ENCODE assay signal across 11 cellular contexts in genomic region chr17:8900626-8901585, GRCh38. TPM values are rescaled to one million over a fixed set of nuclear protein-coding genes. Genes with fewer than 3 reads are reported as not detected.
DNase-seq lines count a peak whose midpoint lies in the region; ATAC-seq and TF ChIP-seq lines count a peak whose summit lies in the region.
"Had no signal": no experiment of that assay in that cellular context is flagged by ENCODE, and none has a peak within 500 bp of the region (broad histone marks: within the 10 kb centered on the region; RNA-seq: fewer than 3 reads in every experiment).

No MANE protein-coding gene starts in this region.

- H3K27me3 ChIP-seq in neutrophil: no peaks in the 10 kb centered on the region

- H3K4me3 ChIP-seq in HEK293 (ENCODE audit: low read depth, low read length): no peak overlapping the region
- H3K4me3 ChIP-seq in neutrophil (ENCODE audit: low read depth in 1 of 2, low read length in 1 of 2): no peak overlapping the region

- peak; percentile 45 for DNase-seq in activated CD4-positive, alpha-beta T cell treated with anti-CD3 and anti-CD28 coated beads, Interleukin-2, amount 10 ng/mL, durations not matched to agents 7 days and 5 days
- DNase-seq in activated CD4-positive, alpha-beta T cell treated with anti-CD3 and anti-CD28 coated beads for 1 hour: no peak
- DNase-seq in activated T-helper 2 cell treated with anti-CD3 and anti-CD28 coated beads, Interferon-gamma antibody, Interleukin-2, Interleukin-4, amounts not matched to agents 10 μg/mL and 5 μg/mL and 100 μg/mL, durations not matched to agents 14 hours and 24 hours and 36 hours (ENCODE audit: low spot score): no peak
- DNase-seq in DMS 273 treated with DMSO at 0.1 percent for 48 hours (lab: John Stamatoyannopoulos, UW) (no peak), sciatic nerve (ENCODE audit: low spot score) (no peak)
- DNase-seq: NCI-H510A had no signal

- H3K27ac Mint-ChIP-seq in activated CD4-positive, alpha-beta T cell treated with anti-CD3 and anti-CD28 coated beads, Interleukin-2, amount 10 ng/mL, durations not matched to agents 7 days and 5 days: peak overlapping the region; percentile 84
- peak overlapping the region; percentile 91 for H3K27ac Mint-ChIP-seq in activated T-helper 2 cell treated with anti-CD3 and anti-CD28 coated beads, Interferon-gamma antibody, Interleukin-2, Interleukin-4, amounts not matched to agents 10 μg/mL and 5 μg/mL and 100 μg/mL, durations not matched to agents 14 hours and 24 hours and 36 hours

- H3K4me3 Mint-ChIP-seq in activated CD4-positive, alpha-beta T cell treated with anti-CD3 and anti-CD28 coated beads, Interleukin-2, amount 10 ng/mL, durations not matched to agents 7 days and 5 days: peak overlapping the region; percentile 24
- H3K4me3 Mint-ChIP-seq in activated T-helper 2 cell treated with anti-CD3 and anti-CD28 coated beads, Interferon-gamma antibody, Interleukin-2, Interleukin-4, amounts not matched to agents 10 μg/mL and 5 μg/mL and 100 μg/mL, durations not matched to agents 14 hours and 24 hours and 36 hours (ENCODE audit: low read depth): peak overlapping the region; percentile 27

- POLR2A ChIA-PET in activated CD4-positive, alpha-beta T cell treated with anti-CD3 and anti-CD28 coated beads, Interleukin-2, amount 10 ng/mL, durations not matched to agents 7 days and 5 days (lab: Charles Lee): no interaction called here
- POLR2A ChIA-PET in HEK293 (lab: Yijun Ruan, JAX): no interaction called here

- H3K27me3 Mint-ChIP-seq in activated CD4-positive, alpha-beta T cell treated with anti-CD3 and anti-CD28 coated beads, Interleukin-2, amount 10 ng/mL, durations not matched to agents 7 days and 5 days: no peaks in the 10 kb centered on the region
- no peaks in the 10 kb centered on the region for H3K27me3 Mint-ChIP-seq in activated T-helper 2 cell treated with anti-CD3 and anti-CD28 coated beads, Interferon-gamma antibody, Interleukin-2, Interleukin-4, amounts not matched to agents 10 μg/mL and 5 μg/mL and 100 μg/mL, durations not matched to agents 14 hours and 24 hours and 36 hours (ENCODE audit: low read depth)

- TF ChIP-seq CTCF in HEK293 (tag by site-specific recombination; IDR thresholded peaks at IDR 0.05): no peak
- no peak for TF ChIP-seq CTCF in neutrophil (IDR thresholded peaks at IDR 0.05)

- no peaks in the 10 kb centered on the region for H3K9me3 Mint-ChIP-seq in activated CD4-positive, alpha-beta T cell treated with anti-CD3 and anti-CD28 coated beads, Interleukin-2, amount 10 ng/mL, durations not matched to agents 7 days and 5 days
- no peaks in the 10 kb centered on the region for H3K9me3 Mint-ChIP-seq in activated T-helper 2 cell treated with anti-CD3 and anti-CD28 coated beads, Interferon-gamma antibody, Interleukin-2, Interleukin-4, amounts not matched to agents 10 μg/mL and 5 μg/mL and 100 μg/mL, durations not matched to agents 14 hours and 24 hours and 36 hours

- H3K9me3 ChIP-seq in HEK293 (ENCODE audit: control insufficient read depth, insufficient read depth, low read depth, low read length) (no peaks in the 10 kb centered on the region), neutrophil (no peaks in the 10 kb centered on the region)

- H3K4me1 ChIP-seq in HEK293 (ENCODE audit: control insufficient read depth, insufficient read depth, low read length) (no peaks in the 10 kb centered on the region), neutrophil (ENCODE audit: control insufficient read depth in 1 of 2, insufficient read depth in 1 of 2, low read depth in 1 of 2, low read length in 1 of 2) (peaks cover 29 to 32% of the 10 kb centered on the region in 2 experiments)

- ATAC-seq in sciatic nerve (no peak), GM19328 (IDR thresholded peaks at IDR 0.05; ENCODE audit: unreplicated experiment) (no peak)

- intact Hi-C loops in activated T-helper 2 cell treated with anti-CD3 and anti-CD28 coated beads, Interferon-gamma antibody, Interleukin-2, Interleukin-4, amounts not matched to agents 10 μg/mL and 5 μg/mL and 100 μg/mL, durations not matched to agents 14 hours and 24 hours and 36 hours (cut with micrococcal nuclease): loop anchor here (2.0 kb wide), 1 partner anchor 20 kb away; no protein-coding TSS in a partner anchor
- intact Hi-C loops in sciatic nerve (cut with DNase I): no loop called here

- H3K27ac ChIP-seq in HEK293 (ENCODE audit: extremely low read depth, low read depth, low read length) (no peak overlapping the region), neutrophil (peak overlapping the region; percentile 74)

- H3K4me1 Mint-ChIP-seq in activated CD4-positive, alpha-beta T cell treated with anti-CD3 and anti-CD28 coated beads, Interleukin-2, amount 10 ng/mL, durations not matched to agents 7 days and 5 days: peaks cover 65% of the 10 kb centered on the region
- H3K4me1 Mint-ChIP-seq in activated T-helper 2 cell treated with anti-CD3 and anti-CD28 coated beads, Interferon-gamma antibody, Interleukin-2, Interleukin-4, amounts not matched to agents 10 μg/mL and 5 μg/mL and 100 μg/mL, durations not matched to agents 14 hours and 24 hours and 36 hours (ENCODE audit: low read depth): peaks cover 64% of the 10 kb centered on the region

- peaks cover 79% of the 10 kb centered on the region for H3K36me3 Mint-ChIP-seq in activated CD4-positive, alpha-beta T cell treated with anti-CD3 and anti-CD28 coated beads, Interleukin-2, amount 10 ng/mL, durations not matched to agents 7 days and 5 days (ENCODE audit: low read depth)
- peaks cover 88% of the 10 kb centered on the region for H3K36me3 Mint-ChIP-seq in activated T-helper 2 cell treated with anti-CD3 and anti-CD28 coated beads, Interferon-gamma antibody, Interleukin-2, Interleukin-4, amounts not matched to agents 10 μg/mL and 5 μg/mL and 100 μg/mL, durations not matched to agents 14 hours and 24 hours and 36 hours (ENCODE audit: low read depth)

- CTCF ChIA-PET in activated CD4-positive, alpha-beta T cell treated with anti-CD3 and anti-CD28 coated beads, Interleukin-2, amount 10 ng/mL, durations not matched to agents 7 days and 5 days (lab: Charles Lee): interaction anchor here (0.6 to 4.2 kb wide), 9 partner anchors 9 to 493 kb away, joined by 3 to 15 read pairs (median 4); no protein-coding TSS in a partner anchor
- CTCF ChIA-PET in HEK293 (lab: Yijun Ruan, JAX): interaction anchor here (0.7 to 2.5 kb wide), 12 partner anchors 8 to 212 kb away, joined by 3 to 13 read pairs (median 4); no protein-coding TSS in a partner anchor

- H3K36me3 ChIP-seq in HEK293 (ENCODE audit: control insufficient read depth in 2 of 2, insufficient read depth in 1 of 2, low read length in 2 of 2): no peaks in the 10 kb centered on the region
- peaks cover 100% of the 10 kb centered on the region for H3K36me3 ChIP-seq in neutrophil

TF ChIP-seq in HEK293, 187 proteins besides CTCF, POLR2A, EP300 and RAD21:
- no peak for TF ChIP-seq ZNF391 (tag by site-specific recombination; IDR thresholded peaks at IDR 0.05; ENCODE audit: borderline replicate concordance, low read depth)
- peak; percentile 31; the same call in 1 of the 2 replicates for TF ChIP-seq ZFHX2 (tag by site-specific recombination; conservative IDR thresholded peaks at IDR 0.05)

RNA-seq across cellular contexts. Expression of gene PIK3R6, which starts 33.4 kb away (rescaled TPM):
- 1 to 10 TPM; 6.2 to 7.1 TPM for total RNA-seq in activated CD4-positive, alpha-beta T cell treated with anti-CD3 and anti-CD28 coated beads, Interleukin-2, amount 10 ng/mL, durations not matched to agents 7 days and 5 days
- 9.8 and 10.1 TPM in 2 replicates for total RNA-seq in activated T-helper 2 cell treated with anti-CD3 and anti-CD28 coated beads, Interferon-gamma antibody, Interleukin-2, Interleukin-4, amounts not matched to agents 10 μg/mL and 5 μg/mL and 100 μg/mL, durations not matched to agents 14 hours and 24 hours and 36 hours
- total RNA-seq in sciatic nerve: 2.1 TPM
- total RNA-seq: endothelial cell of umbilical vein, osteocyte had no signal
